28 cellular contexts compared by ENCODE assay signal in genomic region chr15:96135166-96136093, GRCh38.
"Had no signal": no experiment of that assay in that cellular context is flagged by ENCODE, and none has a peak within 500 bp of the region (broad histone marks: within the 10 kb centered on the region; RNA-seq: fewer than 3 reads in every experiment).

No MANE protein-coding gene starts in this region.

- H3K27me3 Mint-ChIP-seq: stimulated activated memory B cell treated with anti-CD40 and anti-IgM and Interleukin-4, amounts not matched to agents 10 μg/mL and 1 μg/mL and 100 μg/mL, for 72 hours; stimulated activated naive CD8-positive, alpha-beta T cell treated with anti-CD3 and anti-CD28 coated beads, Interleukin-15, amount 100 ng/mL, for 72 hours had no signal

- DNase-seq: hypothalamus; immature natural killer cell; kidney; left colon; lower lobe of right lung; mammary epithelial cell; mesenchymal stem cell; naive thymus-derived CD8-positive, alpha-beta T cell; ovary; retina; right cardiac atrium; sigmoid colon; small intestine; spleen; stimulated activated CD4-positive, alpha-beta T cell treated with anti-CD3 and anti-CD28 coated beads, Interleukin-4, amount 100 ng/mL, for 4 hours; stimulated activated CD8-positive, alpha-beta memory T cell treated with anti-CD3 and anti-CD28 coated beads, Interleukin-4, amount 100 ng/mL, for 48 hours; stimulated activated naive CD4-positive, alpha-beta T cell treated with Interleukin-2 at 50 U/mL for 16 hours; stimulated activated naive CD8-positive, alpha-beta T cell treated with anti-CD3 and anti-CD28 coated beads, Interleukin-15, amount 100 ng/mL, for 72 hours; substantia nigra; thyroid gland; transverse colon; upper lobe of left lung had no signal

- H3K27me3 ChIP-seq: left lung, ovary, sigmoid colon, spleen, thyroid gland, transverse colon, upper lobe of left lung had no signal

- FAIRE-seq: islet of Langerhans, kidney, small intestine had no signal

- H3K27ac Mint-ChIP-seq: immature natural killer cell; naive thymus-derived CD8-positive, alpha-beta T cell; nephron; stimulated activated memory B cell treated with anti-CD40 and anti-IgM and Interleukin-4, amounts not matched to agents 10 μg/mL and 1 μg/mL and 100 μg/mL, for 72 hours; stimulated activated naive CD8-positive, alpha-beta T cell treated with anti-CD3 and anti-CD28 coated beads, Interleukin-15, amount 100 ng/mL, for 72 hours had no signal

- H3K36me3 Mint-ChIP-seq: naive thymus-derived CD8-positive, alpha-beta T cell; stimulated activated memory B cell treated with anti-CD40 and anti-IgM and Interleukin-4, amounts not matched to agents 10 μg/mL and 1 μg/mL and 100 μg/mL, for 72 hours had no signal

- H3K4me1 ChIP-seq: left lung, lower lobe of right lung, prostate gland, sigmoid colon, spleen, thyroid gland, transverse colon, upper lobe of left lung had no signal

- H3K4me1 Mint-ChIP-seq: immature natural killer cell; naive thymus-derived CD8-positive, alpha-beta T cell; stimulated activated memory B cell treated with anti-CD40 and anti-IgM and Interleukin-4, amounts not matched to agents 10 μg/mL and 1 μg/mL and 100 μg/mL, for 72 hours; stimulated activated naive CD8-positive, alpha-beta T cell treated with anti-CD3 and anti-CD28 coated beads, Interleukin-15, amount 100 ng/mL, for 72 hours had no signal

- H3K27ac ChIP-seq: left lung, lower lobe of right lung, ovary, prostate gland, sigmoid colon, spleen, thyroid gland, transverse colon, upper lobe of left lung had no signal

- H3K4me3 Mint-ChIP-seq: immature natural killer cell; naive thymus-derived CD8-positive, alpha-beta T cell; nephron; neural crest cell; stimulated activated memory B cell treated with anti-CD40 and anti-IgM and Interleukin-4, amounts not matched to agents 10 μg/mL and 1 μg/mL and 100 μg/mL, for 72 hours; stimulated activated naive CD8-positive, alpha-beta T cell treated with anti-CD3 and anti-CD28 coated beads, Interleukin-15, amount 100 ng/mL, for 72 hours had no signal

- H3K4me3 ChIP-seq: left lung, lower lobe of right lung, ovary, prostate gland, sigmoid colon, spleen, thyroid gland, transverse colon, upper lobe of left lung had no signal

- H3K36me3 ChIP-seq: left lung, lower lobe of right lung, ovary, prostate gland, sigmoid colon, spleen, thyroid gland, transverse colon, upper lobe of left lung had no signal

- H3K9me3 ChIP-seq: left lung, lower lobe of right lung, ovary, prostate gland, thyroid gland, transverse colon, upper lobe of left lung had no signal

- H3K9me3 Mint-ChIP-seq: stimulated activated naive CD8-positive, alpha-beta T cell treated with anti-CD3 and anti-CD28 coated beads, Interleukin-15, amount 100 ng/mL, for 72 hours had no signal

- ATAC-seq: left colon; left lung; lower lobe of right lung; naive thymus-derived CD8-positive, alpha-beta T cell; right cardiac atrium; stimulated activated memory B cell treated with anti-CD40 and anti-IgM and Interleukin-4, amounts not matched to agents 10 μg/mL and 1 μg/mL and 100 μg/mL, for 72 hours; stimulated activated naive CD8-positive, alpha-beta T cell treated with anti-CD3 and anti-CD28 coated beads, Interleukin-15, amount 100 ng/mL, for 72 hours had no signal
